1 cellular context compared by ENCODE assay signal in the genomic region with DNA sequence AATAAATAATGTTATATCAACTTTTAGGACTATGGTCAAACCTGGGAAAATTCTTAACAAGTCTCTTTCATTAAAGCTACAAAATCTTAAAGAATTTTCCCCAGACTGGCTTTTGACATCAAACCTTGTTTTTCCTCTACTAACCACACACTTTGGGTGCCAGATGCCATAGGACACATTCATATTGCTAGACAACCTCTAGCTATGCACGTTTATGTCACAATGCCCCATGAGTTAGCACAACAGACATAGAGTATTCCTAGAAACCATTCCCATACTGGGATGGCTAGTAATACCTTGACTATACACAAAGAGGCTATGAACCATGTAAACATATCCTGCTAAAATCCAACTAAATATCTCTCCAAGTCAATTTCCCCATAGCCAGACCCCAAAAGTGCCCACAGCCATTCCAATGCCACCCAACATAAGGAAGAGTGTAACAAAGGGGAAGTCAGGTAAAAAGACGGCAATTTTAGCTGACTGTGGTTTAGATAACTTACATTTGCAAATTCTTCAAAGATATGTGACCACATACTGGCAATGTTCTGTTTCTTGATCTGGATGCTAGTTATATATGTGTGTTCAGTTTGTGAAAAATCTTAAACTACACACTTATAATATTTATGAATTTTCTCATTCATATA.
TF ChIP-seq lines count a peak whose summit lies in the region.

No MANE protein-coding gene starts in this region.

TF ChIP-seq in IMR-90, 13 proteins besides CTCF, POLR2A, EP300 and RAD21:
- TF ChIP-seq BHLHE40 (IDR thresholded peaks at IDR 0.05; ENCODE audit: low read depth, low read length): peak; percentile 56
- peak; percentile 60 for TF ChIP-seq CEBPB (IDR thresholded peaks at IDR 0.05; ENCODE audit: low read depth, low read length)
- TF ChIP-seq CHD1 (IDR thresholded peaks at IDR 0.05; ENCODE audit: low read depth, low read length): no peak
TF ChIP-seq in IMR-90: peak in this region for 2.
